In the genomic region with DNA sequence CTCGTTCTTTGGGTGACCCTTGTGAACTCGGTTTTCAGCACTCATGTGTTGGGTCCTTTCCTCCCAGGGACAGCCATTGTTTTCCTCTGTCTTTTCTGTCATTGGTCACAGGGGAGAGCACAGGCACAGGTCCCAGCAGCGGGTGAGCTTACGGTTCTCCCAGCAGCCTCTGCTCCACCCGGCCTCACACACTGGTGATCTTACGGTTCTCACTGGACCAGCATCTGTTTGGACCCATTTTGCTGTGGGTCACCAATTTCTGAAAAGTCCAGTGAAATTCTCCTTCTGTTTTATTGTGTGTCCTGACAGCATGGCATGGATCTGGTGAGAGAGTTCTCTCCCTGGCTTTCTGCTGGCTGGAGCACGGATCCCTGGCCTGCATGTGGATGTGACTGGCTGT, we compare ENCODE assay signal across 19 cellular contexts. TPM values are rescaled to one million over a fixed set of nuclear protein-coding genes. Genes with fewer than 3 reads are reported as not detected.
DNase-seq lines count a peak whose midpoint lies in the region; ATAC-seq, FAIRE-seq and TF ChIP-seq lines count a peak whose summit lies in the region.
"Had no signal": no experiment of that assay in that cellular context is flagged by ENCODE, and none has a peak within 500 bp of the region (broad histone marks: within the 10 kb centered on the region; RNA-seq: fewer than 3 reads in every experiment).

No MANE protein-coding gene starts in this region.

- H3K79me2 ChIP-seq in astrocyte (ENCODE audit: insufficient read depth, low read length), result no peaks in the 10 kb centered on the region

- no peak overlapping the region for H3K4me3 Mint-ChIP-seq in astrocyte (ENCODE audit: unreplicated experiment)
- H3K4me3 Mint-ChIP-seq in type B pancreatic cell, result no peak overlapping the region
- H3K4me3 Mint-ChIP-seq: CD8-positive, alpha-beta T cell; HFFc6 had no signal

- H3K4me1 Mint-ChIP-seq in astrocyte (ENCODE audit: low read depth, unreplicated experiment) (peaks cover 30% of the 10 kb centered on the region), type B pancreatic cell (ENCODE audit: unreplicated experiment) (peaks cover 5% of the 10 kb centered on the region)

- H3K23ac ChIP-seq in IMR-90 (ENCODE audit: low read depth, low read length) (no peak overlapping the region), mesenchymal stem cell (ENCODE audit: low read length in 2 of 2) (no peak overlapping the region)

- H4K20me1 ChIP-seq in IMR-90 (ENCODE audit: insufficient read depth, low read length) (no peaks in the 10 kb centered on the region; the same call in 1 of the 2 replicates), astrocyte (ENCODE audit: insufficient read depth, low read length) (no peaks in the 10 kb centered on the region)

- ATAC-seq in IMR-90 (ENCODE audit: low read depth), result no peak
- ATAC-seq in GM18505 (IDR thresholded peaks at IDR 0.05; ENCODE audit: unreplicated experiment), result no peak
- ATAC-seq in GM19463 (IDR thresholded peaks at IDR 0.05; ENCODE audit: unreplicated experiment), result no peak
- ATAC-seq: A549; CD8-positive, alpha-beta T cell had no signal

- H3K9me3 ChIP-seq in IMR-90 (ENCODE audit: control insufficient read depth, insufficient read depth, low read length) (no peaks in the 10 kb centered on the region), astrocyte (ENCODE audit: insufficient read depth, low read depth, low read length) (no peaks in the 10 kb centered on the region), mesenchymal stem cell (ENCODE audit: control insufficient read depth, low read length) (no peaks in the 10 kb centered on the region)
- H3K9me3 ChIP-seq: A549, BE2C had no signal

- H2BK5ac ChIP-seq in IMR-90 (ENCODE audit: low read depth, low read length, poor library complexity, severe bottlenecking) (no peak overlapping the region), mesenchymal stem cell (ENCODE audit: low read depth, low read length, poor library complexity, severe bottlenecking) (no peak overlapping the region)

- no peak for TF ChIP-seq RAD21 in IMR-90 (IDR thresholded peaks at IDR 0.05; ENCODE audit: low read length)

- intact Hi-C loops in IMR-90 (cut with micrococcal nuclease), result loop anchor here (10.0 kb wide), 1 partner anchor 191 kb away; no protein-coding TSS in a partner anchor

- CTCF ChIA-PET in IMR-90 (lab: Yijun Ruan, JAX), result no interaction called here

- no peak overlapping the region for H4K8ac ChIP-seq in IMR-90 (ENCODE audit: low read depth in 2 of 2, low read length in 2 of 2)
- H4K8ac ChIP-seq in mesenchymal stem cell (ENCODE audit: low read length), result no peak overlapping the region

- in situ Hi-C loops in IMR-90 (cut with MboI; ENCODE audit: low sequenced_read_pairs), result loop anchor here (5.0 kb wide), 2 partner anchors 102 to 312 kb away; no protein-coding TSS in a partner anchor

- H3K4me2 ChIP-seq in IMR-90 (ENCODE audit: low read depth, low read length) (no peak overlapping the region), astrocyte (ENCODE audit: low read length) (no peak overlapping the region), mesenchymal stem cell (ENCODE audit: low read length, poor library complexity, severe bottlenecking) (no peak overlapping the region)
- H3K4me2 ChIP-seq: A549 had no signal

- no peak overlapping the region for H2BK120ac ChIP-seq in IMR-90 (ENCODE audit: low read depth, low read length)
- no peak overlapping the region for H2BK120ac ChIP-seq in mesenchymal stem cell (ENCODE audit: low read depth, low read length)

- H3K27me3 Mint-ChIP-seq in astrocyte (ENCODE audit: low read depth, unreplicated experiment), result peaks cover 2% of the 10 kb centered on the region
- H3K27me3 Mint-ChIP-seq in type B pancreatic cell, result peaks cover 8% of the 10 kb centered on the region

- no peak overlapping the region for H3K56ac ChIP-seq in IMR-90 (ENCODE audit: extremely low read depth, insufficient read depth, low read length)

- H3K4me3 ChIP-seq in IMR-90 (ENCODE audit: insufficient read depth, low read depth, low read length) (no peak overlapping the region), astrocyte (ENCODE audit: insufficient read depth, low read depth, low read length) (no peak overlapping the region), mesenchymal stem cell (ENCODE audit: insufficient read depth in 1 of 2, low read depth in 1 of 2, low read length in 2 of 2) (no peak overlapping the region)
- H3K4me3 ChIP-seq: A549 had no signal

- WGBS in IMR-90 (ENCODE audit: extremely low coverage in 2 of 2, insufficient read length in 1 of 2), 2 experiments, result 84% methylated on average over 4 of the region's 7 CpGs; no CpG with 5 or more reads in 1 of the 2 experiments
- WGBS in mesenchymal stem cell, result 95% methylated on average over 7 of the region's 7 CpGs

- H3K27me3 ChIP-seq in IMR-90 (ENCODE audit: control insufficient read depth, insufficient read depth, low read length) (no peaks in the 10 kb centered on the region), astrocyte (ENCODE audit: insufficient read depth, low read length) (no peaks in the 10 kb centered on the region), mesenchymal stem cell (ENCODE audit: control insufficient read depth in 1 of 2, insufficient read depth in 1 of 2, low read length in 2 of 2) (no peaks in the 10 kb centered on the region)
- H3K27me3 ChIP-seq: BE2C had no signal

- H3K27ac Mint-ChIP-seq in astrocyte (ENCODE audit: unreplicated experiment) (peak overlapping the region; percentile 69), type B pancreatic cell (no peak overlapping the region)
- H3K27ac Mint-ChIP-seq: CD8-positive, alpha-beta T cell; HFFc6 had no signal

- H3K9me3 Mint-ChIP-seq in astrocyte (ENCODE audit: unreplicated experiment), result no peaks in the 10 kb centered on the region
- no peaks in the 10 kb centered on the region for H3K9me3 Mint-ChIP-seq in type B pancreatic cell
- H3K9me3 Mint-ChIP-seq: CD8-positive, alpha-beta T cell; HFFc6 had no signal

- no peak overlapping the region for H2BK20ac ChIP-seq in IMR-90 (ENCODE audit: low read depth, low read length)

- no TSS peak for BruUV-seq in IMR-90 (replicated peaks; lab: Mats Ljungman, UMichigan)

- TF ChIP-seq CTCF in IMR-90 (conservative IDR thresholded peaks at IDR 0.05; ENCODE audit: low read depth, low read length) (no peak), astrocyte (IDR thresholded peaks at IDR 0.05; ENCODE audit: insufficient read depth, low read depth, low read length) (no peak), type B pancreatic cell (conservative IDR thresholded peaks at IDR 0.05) (no peak)

- H3K9me1 ChIP-seq in IMR-90 (ENCODE audit: insufficient read depth, low read length), result 0 out of 2 replicates have a peak, but pooled peaks cover 3% of the 10 kb centered on the region

- H3K36me3 ChIP-seq in IMR-90 (ENCODE audit: control insufficient read depth, insufficient read depth, low read length) (no peaks in the 10 kb centered on the region), astrocyte (ENCODE audit: insufficient read depth, low read length) (no peaks in the 10 kb centered on the region), mesenchymal stem cell (ENCODE audit: control insufficient read depth in 1 of 2, insufficient read depth in 2 of 2, low read depth in 1 of 2, low read length in 2 of 2) (no peaks in the 10 kb centered on the region)
- H3K36me3 ChIP-seq: BE2C had no signal

- H2AK5ac ChIP-seq in IMR-90 (ENCODE audit: low read depth, low read length) (peak overlapping the region; percentile 23; the same call in 1 of the 2 replicates), mesenchymal stem cell (ENCODE audit: low read length, severe bottlenecking) (peak overlapping the region; percentile 5)

- dilution Hi-C loops in IMR-90 (cut with HindIII; ENCODE audit: low sequenced_read_pairs, unreplicated experiment), result no loop called here

- H3K27ac ChIP-seq in IMR-90 (ENCODE audit: insufficient read depth, low read length) (no peak overlapping the region), astrocyte (ENCODE audit: low read depth, low read length) (no peak overlapping the region), mesenchymal stem cell (ENCODE audit: low read length, poor library complexity, severe bottlenecking) (no peak overlapping the region)
- H3K27ac ChIP-seq: A549, C4-2B had no signal

- POLR2A ChIA-PET in IMR-90 (lab: Charles Lee; ENCODE audit: unreplicated experiment), result no interaction called here

- no peak for FAIRE-seq in astrocyte (lab: Jason Lieb, UNC)
- FAIRE-seq: A549, D721Med, GM12892 had no signal

- H2AFZ ChIP-seq in IMR-90 (replicated peaks; ENCODE audit: low read length, poor library complexity), result no peak overlapping the region
- no peak overlapping the region for H2AFZ ChIP-seq in astrocyte (ENCODE audit: low read depth, low read length)
- H2AFZ ChIP-seq in mesenchymal stem cell (ENCODE audit: low read depth, low read length), result no peak overlapping the region

- TF ChIP-seq POLR2A in IMR-90 (IDR thresholded peaks at IDR 0.05; ENCODE audit: low read depth, low read length) (no peak), GM18505 (IDR thresholded peaks at IDR 0.05; ENCODE audit: borderline replicate concordance, extremely low read depth, insufficient read depth, insufficient read length) (no peak)

- no peak overlapping the region for H4K5ac ChIP-seq in IMR-90 (ENCODE audit: low read depth, low read length)

- H3K18ac ChIP-seq in IMR-90 (ENCODE audit: low read depth, low read length) (no peak overlapping the region), mesenchymal stem cell (ENCODE audit: low read depth in 1 of 2, low read length in 2 of 2) (peak overlapping the region in 1 of 2 experiments; percentile 18)

- H3K4me1 ChIP-seq in IMR-90 (ENCODE audit: control insufficient read depth, insufficient read depth, low read length), result peaks cover 10% of the 10 kb centered on the region
- H3K4me1 ChIP-seq in astrocyte (ENCODE audit: insufficient read depth, low read length), result peaks cover 18% of the 10 kb centered on the region
- H3K4me1 ChIP-seq in mesenchymal stem cell (ENCODE audit: control insufficient read depth, insufficient read depth, low read depth, low read length), result peaks cover 26% of the 10 kb centered on the region
- H3K4me1 ChIP-seq: BE2C had no signal

- H3K36me3 Mint-ChIP-seq in astrocyte (ENCODE audit: low read depth, unreplicated experiment) (no peaks in the 10 kb centered on the region), type B pancreatic cell (no peaks in the 10 kb centered on the region)
- H3K36me3 Mint-ChIP-seq: CD8-positive, alpha-beta T cell had no signal

- H2BK15ac ChIP-seq in IMR-90 (ENCODE audit: low read depth, low read length) (no peak overlapping the region), mesenchymal stem cell (ENCODE audit: low read depth, poor library complexity, severe bottlenecking) (no peak overlapping the region)

- H3K9ac ChIP-seq in IMR-90 (ENCODE audit: low read depth, low read length), result no peak overlapping the region
- no peak overlapping the region for H3K9ac ChIP-seq in astrocyte (ENCODE audit: low read length)
- no peak overlapping the region for H3K9ac ChIP-seq in mesenchymal stem cell (ENCODE audit: low read length)

- H3K79me1 ChIP-seq in IMR-90 (ENCODE audit: low read depth in 1 of 2, low read length in 2 of 2) (no peaks in the 10 kb centered on the region), mesenchymal stem cell (replicated peaks; ENCODE audit: low read length, poor library complexity, severe bottlenecking) (no peaks in the 10 kb centered on the region)

- H3K14ac ChIP-seq in IMR-90 (replicated peaks; ENCODE audit: low read depth, low read length) (no peak overlapping the region), mesenchymal stem cell (ENCODE audit: low read length in 2 of 2) (no peak overlapping the region)

- DNase-seq in IMR-90 (no peak), astrocyte (ENCODE audit: low read depth) (no peak), mesenchymal stem cell (no peak), type B pancreatic cell (ENCODE audit: extremely low spot score, unreplicated experiment) (peak; percentile 49)
- DNase-seq: BE2C; CD8-positive, alpha-beta T cell; COR-L47; DND-41; GDM1; HCEC 1CT; HFFc6 had no signal

- H2BK12ac ChIP-seq in mesenchymal stem cell (ENCODE audit: low read length in 2 of 2), result no peak overlapping the region

- no peak overlapping the region for H4K91ac ChIP-seq in IMR-90 (ENCODE audit: insufficient read depth, low read depth, low read length)
- no peak overlapping the region for H4K91ac ChIP-seq in mesenchymal stem cell (ENCODE audit: low read length)

- H3K4ac ChIP-seq in IMR-90 (ENCODE audit: low read depth, low read length) (no peak overlapping the region), mesenchymal stem cell (ENCODE audit: low read depth in 1 of 2, low read length in 2 of 2) (no peak overlapping the region)

- no peak overlapping the region for H2AK9ac ChIP-seq in IMR-90 (replicated peaks; ENCODE audit: low read depth, low read length, poor library complexity)

RNA-seq across cellular contexts. Expression of a gene that starts 49.8 kb away (rescaled TPM):
- not detected in 2 replicates for total RNA-seq in IMR-90 (2012; rRNA removed)
- polyA plus RNA-seq in IMR-90 (2012; rRNA removed), result not detected in 2 replicates
- polyA plus RNA-seq in IMR-90 (2012; cell fraction: cytosol; rRNA removed), result not detected in 2 replicates
- not detected in 2 replicates for polyA plus RNA-seq in IMR-90 (2012; cell fraction: nucleus; rRNA removed; ENCODE audit: low replicate concordance)
- total RNA-seq in astrocyte, result not detected in 2 replicates
- not detected for polyA plus RNA-seq in mesenchymal stem cell (2013, experiment 1 of 2)
- not detected for polyA plus RNA-seq in mesenchymal stem cell (2013, experiment 2 of 2)
- total RNA-seq in type B pancreatic cell (ENCODE audit: low replicate concordance), result not detected in 2 replicates
- total RNA-seq: CD8-positive, alpha-beta T cell; H4; HFFc6 had no signal
- polyA plus RNA-seq: A549, AG04450 had no signal
